11 cellular contexts compared by ENCODE assay signal in the genomic region with DNA sequence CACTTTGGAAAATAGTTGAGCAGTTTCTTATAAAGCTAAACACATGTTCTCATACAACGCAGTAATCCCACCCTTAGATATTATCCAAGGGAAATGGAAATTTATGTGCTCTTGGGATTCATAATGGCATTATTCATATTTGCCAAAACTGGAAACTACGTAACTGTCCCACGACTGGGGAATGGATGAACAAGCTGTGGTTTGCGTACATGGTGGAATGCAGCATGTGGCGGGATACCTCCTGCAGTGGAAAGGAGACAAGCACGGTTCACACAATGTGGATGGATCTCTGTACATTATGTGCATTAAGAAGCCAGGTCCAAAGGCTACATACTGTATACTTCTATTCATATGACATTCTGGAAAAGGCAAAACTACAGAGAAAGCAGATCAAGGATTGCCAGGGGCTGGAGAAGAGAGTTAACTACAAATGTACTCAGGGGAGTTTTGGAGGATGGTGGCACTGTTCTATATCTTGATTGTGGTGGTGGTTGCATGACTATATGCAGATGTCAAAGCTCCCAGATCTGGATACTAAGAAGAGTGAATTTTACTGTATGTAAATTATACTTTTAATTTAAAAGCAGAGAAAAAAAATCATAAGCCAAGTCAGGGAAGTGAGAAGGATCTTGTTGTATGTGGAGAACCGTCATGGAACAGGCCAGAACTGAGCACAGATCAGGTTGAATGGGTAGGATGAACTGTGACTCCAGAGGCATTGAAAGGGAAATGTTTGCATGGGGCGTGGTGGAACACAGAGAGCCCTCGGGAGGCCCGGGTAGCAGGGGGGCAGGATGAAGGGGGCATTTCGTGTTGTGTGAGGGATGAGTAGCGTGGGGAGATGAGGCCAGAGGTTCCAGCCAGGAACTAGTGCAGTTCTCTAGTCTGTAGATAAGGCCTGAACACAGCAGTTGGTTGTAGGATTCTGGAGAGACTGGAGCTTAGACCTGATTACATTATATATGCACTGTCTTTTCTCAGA.
DNase-seq lines count a peak whose midpoint lies in the region; ATAC-seq and TF ChIP-seq lines count a peak whose summit lies in the region.
"Had no signal": no experiment of that assay in that cellular context is flagged by ENCODE, and none has a peak within 500 bp of the region (broad histone marks: within the 10 kb centered on the region; RNA-seq: fewer than 3 reads in every experiment).

No MANE protein-coding gene starts in this region.

- H3K27me3 Mint-ChIP-seq in Calu3 (ENCODE audit: unreplicated experiment) (no peaks in the 10 kb centered on the region), osteocyte (ENCODE audit: unreplicated experiment) (no peaks in the 10 kb centered on the region)

- H3K4me3 Mint-ChIP-seq in Calu3 (ENCODE audit: low read depth, unreplicated experiment) (no peak overlapping the region), osteocyte (ENCODE audit: unreplicated experiment) (no peak overlapping the region)

- H3K9me3 ChIP-seq in BE2C: no peaks in the 10 kb centered on the region

- H3K4me1 ChIP-seq in BE2C: peaks cover 32% of the 10 kb centered on the region

- H3K27ac ChIP-seq in coronary artery: peak overlapping the region; percentile 25 to 31

- H3K9me3 Mint-ChIP-seq in Calu3 (ENCODE audit: low read depth, unreplicated experiment) (no peaks in the 10 kb centered on the region), osteocyte (ENCODE audit: unreplicated experiment) (peaks cover 5% of the 10 kb centered on the region)

- peak overlapping the region; percentile 31 for H3K27ac Mint-ChIP-seq in Calu3 (ENCODE audit: unreplicated experiment)
- H3K27ac Mint-ChIP-seq in osteocyte (ENCODE audit: unreplicated experiment): peak overlapping the region; percentile 71

- DNase-seq in Calu3: peak; percentile 11
- peak; percentile 82 for DNase-seq in NCI-H69 (lab: John Stamatoyannopoulos, UW)
- DNase-seq in coronary artery (ENCODE audit: low spot score): no peak
- DNase-seq in osteocyte (ENCODE audit: extremely low spot score, unreplicated experiment): no peak
- DNase-seq in superior temporal gyrus (ENCODE audit: extremely low spot score): no peak
- no peak for DNase-seq in T-helper 9 cell
- no peak for DNase-seq in BE2C
- DNase-seq: activated CD8-positive, alpha-beta memory T cell treated with anti-CD3 and anti-CD28 coated beads, Interleukin-2, amount 50 U/mL, for 4 hours; caudate nucleus; NCI-H1694 treated with DMSO at 0.1 percent for 48 hours had no signal

- CTCF ChIA-PET in Calu3 (lab: Charles Lee): interaction anchor here (1.2 kb wide), 1 partner anchor 9 kb away, joined by 3 read pairs; no protein-coding TSS in a partner anchor

- H3K36me3 ChIP-seq in BE2C: no peaks in the 10 kb centered on the region

- no peak for TF ChIP-seq CTCF in Calu3 (IDR thresholded peaks at IDR 0.05; ENCODE audit: unreplicated experiment)
- no peak for TF ChIP-seq CTCF in coronary artery (IDR thresholded peaks at IDR 0.05)
- TF ChIP-seq CTCF in osteocyte (IDR thresholded peaks at IDR 0.05): no peak
- TF ChIP-seq CTCF in BE2C (IDR thresholded peaks at IDR 0.05; ENCODE audit: low read depth, low read length): no peak

- intact Hi-C loops in Calu3 (cut with micrococcal nuclease; ENCODE audit: unreplicated experiment): no loop called here

- BruUV-seq in Calu3 (replicated peaks; lab: Mats Ljungman, UMichigan): no TSS peak

- H3K27me3 ChIP-seq in BE2C: no peaks in the 10 kb centered on the region

- no peak for ATAC-seq in GM21423 (IDR thresholded peaks at IDR 0.05; ENCODE audit: unreplicated experiment)

- H3K4me3 ChIP-seq in coronary artery (no peak overlapping the region), BE2C (ENCODE audit: low read depth, low read length) (no peak overlapping the region)

- H3K36me3 Mint-ChIP-seq in Calu3 (ENCODE audit: insufficient read depth, unreplicated experiment) (no peaks in the 10 kb centered on the region), osteocyte (ENCODE audit: unreplicated experiment) (peaks cover 3% of the 10 kb centered on the region)

- H3K4me1 Mint-ChIP-seq in Calu3 (ENCODE audit: low read depth, unreplicated experiment) (peaks cover 36% of the 10 kb centered on the region), osteocyte (ENCODE audit: unreplicated experiment) (peaks cover 52% of the 10 kb centered on the region)

Comparison
In these comparisons a context has a peak if more than half of its experiments do, and no peak if none do; other contexts are left out.
1. DNase-seq: peak in Calu3 (single experiment) and NCI-H69 (single experiment); none in coronary artery (single experiment), osteocyte (single experiment), superior temporal gyrus (single experiment), T-helper 9 cell (single experiment) and BE2C (single experiment).